Comparison of ENCODE assay signal across 28 cellular contexts in genomic region chr5:115584501-115584900, GRCh38.
"Had no signal": no experiment of that assay in that cellular context is flagged by ENCODE, and none has a peak within 500 bp of the region (broad histone marks: within the 10 kb centered on the region; RNA-seq: fewer than 3 reads in every experiment).

No MANE protein-coding gene starts in this region.

- H3K4me1 ChIP-seq: lower lobe of right lung, parathyroid adenoma, prostate gland, testis, tibial artery, upper lobe of left lung had no signal

- H3K36me3 ChIP-seq: lower lobe of right lung, prostate gland, right atrium auricular region, upper lobe of left lung had no signal

- DNase-seq: dermis blood vessel endothelial cell; effector memory CD4-positive, alpha-beta T cell; head of caudate nucleus; left ventricle myocardium superior; lower lobe of right lung; mucosa of descending colon; naive B cell; sigmoid colon; spleen; stimulated activated CD4-positive, alpha-beta T cell treated with anti-CD3 and anti-CD28 coated beads, Interleukin-4, amount 100 ng/mL, for 4 hours; stimulated activated naive CD8-positive, alpha-beta T cell treated with anti-CD3 and anti-CD28 coated beads, Interleukin-15, Interleukin-2, amounts not matched to agents 100 U/mL and 50 U/mL, for 24 hours; substantia nigra; testis; tibial artery; upper lobe of left lung had no signal

- H3K27me3 Mint-ChIP-seq: naive B cell; natural killer cell treated with Interleukin-12 subunit alpha and Interleukin-12 subunit beta and Interleukin-15 and Interleukin-18, amount 100 ng/mL, for 72 hours; stimulated activated memory B cell treated with anti-CD40 and anti-IgM and Interleukin-4, amounts not matched to agents 10 μg/mL and 1 μg/mL and 100 μg/mL, for 72 hours had no signal

- ATAC-seq: left ventricle myocardium superior; lower lobe of right lung; mucosa of descending colon; natural killer cell treated with Interleukin-12 subunit alpha and Interleukin-12 subunit beta and Interleukin-15 and Interleukin-18, amount 100 ng/mL, for 72 hours; stimulated activated memory B cell treated with anti-CD40 and anti-IgM and Interleukin-4, amounts not matched to agents 10 μg/mL and 1 μg/mL and 100 μg/mL, for 72 hours; stimulated activated naive CD8-positive, alpha-beta T cell treated with anti-CD3 and anti-CD28 coated beads, Interleukin-15, Interleukin-2, amounts not matched to agents 100 U/mL and 50 U/mL, for 24 hours had no signal

- H3K36me3 Mint-ChIP-seq: mesothelial cell of epicardium had no signal

- FAIRE-seq: frontal cortex, keratinocyte, urothelium cell line had no signal

- H3K4me1 Mint-ChIP-seq: mesothelial cell of epicardium, neural crest cell had no signal

- H3K9me3 Mint-ChIP-seq: mesothelial cell of epicardium; natural killer cell treated with Interleukin-12 subunit alpha and Interleukin-12 subunit beta and Interleukin-15 and Interleukin-18, amount 100 ng/mL, for 72 hours; neural crest cell; stimulated activated memory B cell treated with anti-CD40 and anti-IgM and Interleukin-4, amounts not matched to agents 10 μg/mL and 1 μg/mL and 100 μg/mL, for 72 hours had no signal

- H3K27ac ChIP-seq: coronary artery, esophagus muscularis mucosa, lower lobe of right lung, neutrophil, parathyroid adenoma, prostate gland, right atrium auricular region, sigmoid colon, spleen, testis, tibial artery, upper lobe of left lung had no signal

- H2AFZ ChIP-seq: parathyroid adenoma had no signal

- H3K27me3 ChIP-seq: esophagus muscularis mucosa, neutrophil, right atrium auricular region, sigmoid colon, spleen, testis, tibial artery, upper lobe of left lung had no signal

- H3K27ac Mint-ChIP-seq: mesothelial cell of epicardium; naive B cell; natural killer cell treated with Interleukin-12 subunit alpha and Interleukin-12 subunit beta and Interleukin-15 and Interleukin-18, amount 100 ng/mL, for 72 hours; stimulated activated memory B cell treated with anti-CD40 and anti-IgM and Interleukin-4, amounts not matched to agents 10 μg/mL and 1 μg/mL and 100 μg/mL, for 72 hours had no signal

- H3K4me3 Mint-ChIP-seq: mesothelial cell of epicardium; naive B cell; natural killer cell treated with Interleukin-12 subunit alpha and Interleukin-12 subunit beta and Interleukin-15 and Interleukin-18, amount 100 ng/mL, for 72 hours; neural crest cell; stimulated activated memory B cell treated with anti-CD40 and anti-IgM and Interleukin-4, amounts not matched to agents 10 μg/mL and 1 μg/mL and 100 μg/mL, for 72 hours had no signal

- H3K79me2 ChIP-seq: parathyroid adenoma had no signal

- H3K9ac ChIP-seq: parathyroid adenoma had no signal

- H3K9me3 ChIP-seq: esophagus muscularis mucosa, lower lobe of right lung, mucosa of descending colon, neutrophil, prostate gland, right atrium auricular region, sigmoid colon, spleen, testis, tibial artery, upper lobe of left lung had no signal

- H3K4me3 ChIP-seq: coronary artery, esophagus muscularis mucosa, lower lobe of right lung, mucosa of descending colon, prostate gland, right atrium auricular region, sigmoid colon, spleen, testis, tibial artery, upper lobe of left lung had no signal
